1 cellular context compared by ENCODE assay signal in genomic region chr17:44199553-44200477, GRCh38.
TF ChIP-seq lines count a peak whose summit lies in the region.

ATXN7L3 (minus strand) TSS chr17:44199884; CDS start chr17:44198070, 1,814 bp downstream.

TF ChIP-seq in HepG2, 621 proteins besides CTCF, POLR2A, EP300 and RAD21 (continued from another document and continues in another):
- TF ChIP-seq, protein P1, sequence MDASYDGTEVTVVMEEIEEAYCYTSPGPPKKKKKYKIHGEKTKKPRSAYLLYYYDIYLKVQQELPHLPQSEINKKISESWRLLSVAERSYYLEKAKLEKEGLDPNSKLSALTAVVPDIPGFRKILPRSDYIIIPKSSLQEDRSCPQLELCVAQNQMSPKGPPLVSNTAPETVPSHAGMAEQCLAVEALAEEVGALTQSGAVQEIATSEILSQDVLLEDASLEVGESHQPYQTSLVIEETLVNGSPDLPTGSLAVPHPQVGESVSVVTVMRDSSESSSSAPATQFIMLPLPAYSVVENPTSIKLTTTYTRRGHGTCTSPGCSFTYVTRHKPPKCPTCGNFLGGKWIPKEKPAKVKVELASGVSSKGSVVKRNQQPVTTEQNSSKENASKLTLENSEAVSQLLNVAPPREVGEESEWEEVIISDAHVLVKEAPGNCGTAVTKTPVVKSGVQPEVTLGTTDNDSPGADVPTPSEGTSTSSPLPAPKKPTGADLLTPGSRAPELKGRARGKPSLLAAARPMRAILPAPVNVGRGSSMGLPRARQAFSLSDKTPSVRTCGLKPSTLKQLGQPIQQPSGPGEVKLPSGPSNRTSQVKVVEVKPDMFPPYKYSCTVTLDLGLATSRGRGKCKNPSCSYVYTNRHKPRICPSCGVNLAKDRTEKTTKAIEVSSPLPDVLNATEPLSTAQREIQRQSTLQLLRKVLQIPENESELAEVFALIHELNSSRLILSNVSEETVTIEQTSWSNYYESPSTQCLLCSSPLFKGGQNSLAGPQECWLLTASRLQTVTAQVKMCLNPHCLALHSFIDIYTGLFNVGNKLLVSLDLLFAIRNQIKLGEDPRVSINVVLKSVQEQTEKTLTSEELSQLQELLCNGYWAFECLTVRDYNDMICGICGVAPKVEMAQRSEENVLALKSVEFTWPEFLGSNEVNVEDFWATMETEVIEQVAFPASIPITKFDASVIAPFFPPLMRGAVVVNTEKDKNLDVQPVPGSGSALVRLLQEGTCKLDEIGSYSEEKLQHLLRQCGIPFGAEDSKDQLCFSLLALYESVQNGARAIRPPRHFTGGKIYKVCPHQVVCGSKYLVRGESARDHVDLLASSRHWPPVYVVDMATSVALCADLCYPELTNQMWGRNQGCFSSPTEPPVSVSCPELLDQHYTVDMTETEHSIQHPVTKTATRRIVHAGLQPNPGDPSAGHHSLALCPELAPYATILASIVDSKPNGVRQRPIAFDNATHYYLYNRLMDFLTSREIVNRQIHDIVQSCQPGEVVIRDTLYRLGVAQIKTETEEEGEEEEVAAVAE (CRISPR knock-in tag; IDR thresholded peaks at IDR 0.05; ENCODE audit: borderline replicate concordance) = 0 out of 2 replicates have a peak, but pooled peaks have one; percentile 50
- TF ChIP-seq HDAC1 (CRISPR knock-in tag; IDR thresholded peaks at IDR 0.05) (peak; percentile 36; the same call in 1 of the 2 replicates), YEATS4 (CRISPR knock-in tag; IDR thresholded peaks at IDR 0.05; ENCODE audit: borderline replicate concordance) (peak; percentile 81), MAZ (IDR thresholded peaks at IDR 0.05; ENCODE audit: borderline replicate concordance, low read depth, low read length) (peak; percentile 87), MAZ (CRISPR knock-in tag; IDR thresholded peaks at IDR 0.05; ENCODE audit: low read depth) (peak; percentile 78; the same call in 1 of the 2 replicates), HOXA5 (CRISPR knock-in tag; IDR thresholded peaks at IDR 0.05) (peak; percentile 62; the same call in 1 of the 2 replicates), HOMEZ (CRISPR knock-in tag; IDR thresholded peaks at IDR 0.05; ENCODE audit: low read depth) (no peak), ZNF10 (CRISPR knock-in tag; IDR thresholded peaks at IDR 0.05; ENCODE audit: borderline replicate concordance, low read depth) (no peak), FOXK1 (CRISPR knock-in tag; IDR thresholded peaks at IDR 0.05; ENCODE audit: borderline replicate concordance, low read depth) (peak; percentile 23; the same call in 1 of the 2 replicates), HCFC1 (IDR thresholded peaks at IDR 0.05; ENCODE audit: low read depth, low read length) (peak; percentile 33; the same call in 1 of the 2 replicates), HNRNPLL (IDR thresholded peaks at IDR 0.05; ENCODE audit: low read depth, low read length, poor library complexity, severe bottlenecking) (peak; percentile 90), THAP7 (CRISPR knock-in tag; IDR thresholded peaks at IDR 0.05) (no peak), FOXM1 (CRISPR knock-in tag; IDR thresholded peaks at IDR 0.05) (no peak), DR1 (CRISPR knock-in tag; IDR thresholded peaks at IDR 0.05) (peak; percentile 58; the same call in 1 of the 2 replicates), ZNF543 (CRISPR knock-in tag; IDR thresholded peaks at IDR 0.05) (no peak; the same call in 1 of the 2 replicates), ZNF18 (CRISPR knock-in tag; IDR thresholded peaks at IDR 0.05; ENCODE audit: insufficient replicate concordance) (peak; percentile 22), PHB2 (IDR thresholded peaks at IDR 0.05; ENCODE audit: partially characterized antibody) (no peak), SAP130 (CRISPR knock-in tag; IDR thresholded peaks at IDR 0.05; ENCODE audit: low read depth) (peak; percentile 74), ISL2 (CRISPR knock-in tag; IDR thresholded peaks at IDR 0.05) (peak; percentile 75), HNRNPK (IDR thresholded peaks at IDR 0.05; ENCODE audit: low read depth, low read length, poor library complexity, severe bottlenecking) (peak; percentile 98), CAMTA2 (CRISPR knock-in tag; IDR thresholded peaks at IDR 0.05; ENCODE audit: borderline replicate concordance) (no peak), ZNF3 (CRISPR knock-in tag; IDR thresholded peaks at IDR 0.05) (no peak), ZKSCAN5 (CRISPR knock-in tag; IDR thresholded peaks at IDR 0.05) (no peak), MTA3 (CRISPR knock-in tag; IDR thresholded peaks at IDR 0.05) (no peak), MYPOP (CRISPR knock-in tag; IDR thresholded peaks at IDR 0.05) (peak; percentile 66; the same call in 1 of the 2 replicates), MLLT10 (CRISPR knock-in tag; IDR thresholded peaks at IDR 0.05) (no peak), RBFOX2 (IDR thresholded peaks at IDR 0.05; ENCODE audit: low read depth, low read length) (peak; percentile 80)
- TF ChIP-seq, protein P2, sequence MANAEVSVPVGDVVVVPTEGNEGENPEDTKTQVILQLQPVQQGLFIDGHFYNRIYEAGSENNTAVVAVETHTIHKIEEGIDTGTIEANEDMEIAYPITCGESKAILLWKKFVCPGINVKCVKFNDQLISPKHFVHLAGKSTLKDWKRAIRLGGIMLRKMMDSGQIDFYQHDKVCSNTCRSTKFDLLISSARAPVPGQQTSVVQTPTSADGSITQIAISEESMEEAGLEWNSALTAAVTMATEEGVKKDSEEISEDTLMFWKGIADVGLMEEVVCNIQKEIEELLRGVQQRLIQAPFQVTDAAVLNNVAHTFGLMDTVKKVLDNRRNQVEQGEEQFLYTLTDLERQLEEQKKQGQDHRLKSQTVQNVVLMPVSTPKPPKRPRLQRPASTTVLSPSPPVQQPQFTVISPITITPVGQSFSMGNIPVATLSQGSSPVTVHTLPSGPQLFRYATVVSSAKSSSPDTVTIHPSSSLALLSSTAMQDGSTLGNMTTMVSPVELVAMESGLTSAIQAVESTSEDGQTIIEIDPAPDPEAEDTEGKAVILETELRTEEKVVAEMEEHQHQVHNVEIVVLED (CRISPR knock-in tag; IDR thresholded peaks at IDR 0.05; ENCODE audit: borderline replicate concordance) = peak; percentile 66; the same call in 1 of the 2 replicates
- TF ChIP-seq, protein P3, sequence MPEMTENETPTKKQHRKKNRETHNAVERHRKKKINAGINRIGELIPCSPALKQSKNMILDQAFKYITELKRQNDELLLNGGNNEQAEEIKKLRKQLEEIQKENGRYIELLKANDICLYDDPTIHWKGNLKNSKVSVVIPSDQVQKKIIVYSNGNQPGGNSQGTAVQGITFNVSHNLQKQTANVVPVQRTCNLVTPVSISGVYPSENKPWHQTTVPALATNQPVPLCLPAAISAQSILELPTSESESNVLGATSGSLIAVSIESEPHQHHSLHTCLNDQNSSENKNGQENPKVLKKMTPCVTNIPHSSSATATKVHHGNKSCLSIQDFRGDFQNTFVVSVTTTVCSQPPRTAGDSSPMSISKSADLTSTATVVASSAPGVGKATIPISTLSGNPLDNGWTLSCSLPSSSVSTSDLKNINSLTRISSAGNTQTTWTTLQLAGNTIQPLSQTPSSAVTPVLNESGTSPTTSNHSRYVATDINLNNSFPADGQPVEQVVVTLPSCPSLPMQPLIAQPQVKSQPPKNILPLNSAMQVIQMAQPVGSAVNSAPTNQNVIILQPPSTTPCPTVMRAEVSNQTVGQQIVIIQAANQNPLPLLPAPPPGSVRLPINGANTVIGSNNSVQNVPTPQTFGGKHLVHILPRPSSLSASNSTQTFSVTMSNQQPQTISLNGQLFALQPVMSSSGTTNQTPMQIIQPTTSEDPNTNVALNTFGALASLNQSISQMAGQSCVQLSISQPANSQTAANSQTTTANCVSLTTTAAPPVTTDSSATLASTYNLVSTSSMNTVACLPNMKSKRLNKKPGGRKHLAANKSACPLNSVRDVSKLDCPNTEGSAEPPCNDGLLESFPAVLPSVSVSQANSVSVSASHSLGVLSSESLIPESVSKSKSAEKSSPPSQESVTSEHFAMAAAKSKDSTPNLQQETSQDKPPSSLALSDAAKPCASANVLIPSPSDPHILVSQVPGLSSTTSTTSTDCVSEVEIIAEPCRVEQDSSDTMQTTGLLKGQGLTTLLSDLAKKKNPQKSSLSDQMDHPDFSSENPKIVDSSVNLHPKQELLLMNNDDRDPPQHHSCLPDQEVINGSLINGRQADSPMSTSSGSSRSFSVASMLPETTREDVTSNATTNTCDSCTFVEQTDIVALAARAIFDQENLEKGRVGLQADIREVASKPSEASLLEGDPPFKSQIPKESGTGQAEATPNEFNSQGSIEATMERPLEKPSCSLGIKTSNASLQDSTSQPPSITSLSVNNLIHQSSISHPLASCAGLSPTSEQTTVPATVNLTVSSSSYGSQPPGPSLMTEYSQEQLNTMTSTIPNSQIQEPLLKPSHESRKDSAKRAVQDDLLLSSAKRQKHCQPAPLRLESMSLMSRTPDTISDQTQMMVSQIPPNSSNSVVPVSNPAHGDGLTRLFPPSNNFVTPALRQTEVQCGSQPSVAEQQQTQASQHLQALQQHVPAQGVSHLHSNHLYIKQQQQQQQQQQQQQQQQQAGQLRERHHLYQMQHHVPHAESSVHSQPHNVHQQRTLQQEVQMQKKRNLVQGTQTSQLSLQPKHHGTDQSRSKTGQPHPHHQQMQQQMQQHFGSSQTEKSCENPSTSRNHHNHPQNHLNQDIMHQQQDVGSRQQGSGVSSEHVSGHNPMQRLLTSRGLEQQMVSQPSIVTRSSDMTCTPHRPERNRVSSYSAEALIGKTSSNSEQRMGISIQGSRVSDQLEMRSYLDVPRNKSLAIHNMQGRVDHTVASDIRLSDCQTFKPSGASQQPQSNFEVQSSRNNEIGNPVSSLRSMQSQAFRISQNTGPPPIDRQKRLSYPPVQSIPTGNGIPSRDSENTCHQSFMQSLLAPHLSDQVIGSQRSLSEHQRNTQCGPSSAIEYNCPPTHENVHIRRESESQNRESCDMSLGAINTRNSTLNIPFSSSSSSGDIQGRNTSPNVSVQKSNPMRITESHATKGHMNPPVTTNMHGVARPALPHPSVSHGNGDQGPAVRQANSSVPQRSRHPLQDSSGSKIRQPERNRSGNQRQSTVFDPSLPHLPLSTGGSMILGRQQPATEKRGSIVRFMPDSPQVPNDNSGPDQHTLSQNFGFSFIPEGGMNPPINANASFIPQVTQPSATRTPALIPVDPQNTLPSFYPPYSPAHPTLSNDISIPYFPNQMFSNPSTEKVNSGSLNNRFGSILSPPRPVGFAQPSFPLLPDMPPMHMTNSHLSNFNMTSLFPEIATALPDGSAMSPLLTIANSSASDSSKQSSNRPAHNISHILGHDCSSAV (CRISPR knock-in tag; IDR thresholded peaks at IDR 0.05; ENCODE audit: borderline replicate concordance) = no peak
- TF ChIP-seq, protein P4, sequence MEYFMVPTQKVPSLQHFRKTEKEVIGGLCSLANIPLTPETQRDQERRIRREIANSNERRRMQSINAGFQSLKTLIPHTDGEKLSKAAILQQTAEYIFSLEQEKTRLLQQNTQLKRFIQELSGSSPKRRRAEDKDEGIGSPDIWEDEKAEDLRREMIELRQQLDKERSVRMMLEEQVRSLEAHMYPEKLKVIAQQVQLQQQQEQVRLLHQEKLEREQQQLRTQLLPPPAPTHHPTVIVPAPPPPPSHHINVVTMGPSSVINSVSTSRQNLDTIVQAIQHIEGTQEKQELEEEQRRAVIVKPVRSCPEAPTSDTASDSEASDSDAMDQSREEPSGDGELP (IDR thresholded peaks at IDR 0.05; ENCODE audit: borderline replicate concordance, low read depth) = peak; percentile 54; the same call in 1 of the 2 replicates
